In the genomic region with DNA sequence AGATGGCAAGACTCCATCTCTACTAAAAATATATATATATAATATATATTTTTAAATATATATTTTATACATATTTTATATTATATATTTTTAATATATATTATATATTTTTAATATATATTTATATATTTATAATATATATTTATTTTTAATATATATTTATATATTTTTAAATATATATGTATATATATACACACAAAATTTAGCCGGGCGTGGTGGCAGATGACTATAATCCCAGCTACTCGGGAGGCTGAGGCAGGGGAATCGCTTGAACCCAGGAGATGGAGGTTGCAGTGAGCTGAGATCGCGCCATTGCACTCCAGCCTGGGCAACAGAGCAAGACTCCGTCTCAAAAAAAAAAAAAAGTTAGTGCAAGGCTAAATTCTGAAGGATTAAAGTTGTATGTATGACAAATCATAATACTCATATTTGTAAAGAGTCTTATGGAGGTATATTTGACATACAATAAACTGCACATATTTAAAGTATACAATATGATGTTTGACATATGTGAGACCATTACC, we compare ENCODE assay signal across 8 cellular contexts. TPM values are rescaled to one million over a fixed set of nuclear protein-coding genes. Genes with fewer than 3 reads are reported as not detected.
A peak's percentile ranks its signal among the peaks of the same experiment; 100 is the strongest.
DNase-seq lines count a peak whose midpoint lies in the region; ATAC-seq, FAIRE-seq and TF ChIP-seq lines count a peak whose summit lies in the region.

No MANE protein-coding gene starts in this region.

- no peak for TF ChIP-seq CTCF in foreskin fibroblast (IDR thresholded peaks at IDR 0.05; ENCODE audit: low read depth, low read length)

- peak overlapping the region; percentile 54 to 86 for H3K27ac ChIP-seq in small intestine (ENCODE audit: low read depth in 1 of 2, low read length in 1 of 2)

- peak overlapping the region; percentile 98 to 99 for H3K27ac Mint-ChIP-seq in T-cell

- H3K4me3 ChIP-seq in H7 (ENCODE audit: insufficient read depth, low read depth, low read length): peak overlapping the region; percentile 95; the same call in 1 of the 2 replicates
- H3K4me3 ChIP-seq in foreskin fibroblast (ENCODE audit: low read depth in 1 of 2, low read length in 2 of 2): peak overlapping the region; percentile 86
- no peak overlapping the region for H3K4me3 ChIP-seq in small intestine (ENCODE audit: low read depth in 1 of 2, low read length in 2 of 2)

- DNase-seq in H7: no peak
- no peak for DNase-seq in T-cell
- no peak for DNase-seq in foreskin fibroblast
- DNase-seq in small intestine: no peak
- DNase-seq in islet precursor cell: no peak

- peaks cover 9% of the 10 kb centered on the region for H3K36me3 Mint-ChIP-seq in T-cell

- no peak for ATAC-seq in T-cell (replicated peaks in 1 of 4)
- ATAC-seq in HG03342 (IDR thresholded peaks at IDR 0.05; ENCODE audit: unreplicated experiment): no peak
- ATAC-seq in GM21526 (IDR thresholded peaks at IDR 0.05; ENCODE audit: low FRiP score, unreplicated experiment): no peak
- no peak for ATAC-seq in GM21576 (IDR thresholded peaks at IDR 0.05; ENCODE audit: unreplicated experiment)

- H3K4me1 Mint-ChIP-seq in T-cell: peaks cover 32 to 42% (median 41%) of the 10 kb centered on the region in 3 donors

- H3K27me3 Mint-ChIP-seq in T-cell: no peaks in the 10 kb centered on the region

- H3K27me3 ChIP-seq in H7 (ENCODE audit: control insufficient read depth, insufficient read depth, low read length) (no peaks in the 10 kb centered on the region), small intestine (ENCODE audit: control insufficient read depth in 2 of 2, insufficient read depth in 2 of 2, low read length in 2 of 2) (no peaks in the 10 kb centered on the region)

- CTCF ChIA-PET in T-cell (lab: Charles Lee): interaction anchor here (0.7 to 2.0 kb wide), 2 partner anchors 15 to 28 kb away, joined by 6 to 11 read pairs; partner anchors contain the start of gene HSP90B1 (in 1 of the 2)

- H3K36me3 ChIP-seq in H7 (replicated peaks; ENCODE audit: control insufficient read depth, insufficient read depth, low read length) (peaks cover 12% of the 10 kb centered on the region), small intestine (ENCODE audit: control insufficient read depth in 2 of 2, insufficient read depth in 2 of 2, low read length in 2 of 2) (peaks cover 3 to 8% of the 10 kb centered on the region in 2 donors)

- FAIRE-seq in small intestine (lab: Jason Lieb, UNC): no peak

- H3K9me3 ChIP-seq in small intestine (ENCODE audit: control insufficient read depth, low read depth): no peaks in the 10 kb centered on the region

- POLR2A ChIA-PET in T-cell (lab: Charles Lee): no interaction called here

- H3K4me1 ChIP-seq in small intestine (ENCODE audit: control insufficient read depth in 2 of 2, insufficient read depth in 1 of 2, low read depth in 1 of 2, low read length in 1 of 2): peaks cover 5 to 8% of the 10 kb centered on the region in 2 donors

- WGBS in small intestine, 3 donors: 88 to 93% (median 89%) methylated on average over 7 of the region's 7 CpGs

- H3K9me3 Mint-ChIP-seq in T-cell: no peaks in the 10 kb centered on the region

- H3K4me3 Mint-ChIP-seq in T-cell: peak overlapping the region; percentile 97 to 98 (median 98)

RNA-seq across cellular contexts. Expression of gene TDG, which starts 7.7 kb away (rescaled TPM):
- 41.2 and 41.4 TPM in 2 replicates for total RNA-seq in H7 (2014; rRNA removed; shearing (Covaris generic))
- 10 to 100 TPM; 25.0 to 32.4 (median 30.0) TPM for total RNA-seq in T-cell
- polyA plus RNA-seq in small intestine: 10 to 100 TPM; 11.3 to 18.3 (median 13.1) TPM

RNA-seq across cellular contexts. Expression of gene HSP90B1, which starts 27.7 kb away (rescaled TPM):
- 602 and 610 TPM in 2 replicates for total RNA-seq in H7 (2014; rRNA removed; shearing (Covaris generic))
- 100 to 1,000 TPM; 240 to 310 (median 290) TPM for total RNA-seq in T-cell
- polyA plus RNA-seq in small intestine: 100 to 1,000 TPM; 205 to 693 (median 207) TPM

Comparison
In these comparisons a context has a peak if more than half of its experiments do, and no peak if none do; other contexts are left out.
1. H3K4me3 ChIP-seq: peak in H7 (single experiment) and foreskin fibroblast (2 of 2); none in small intestine (0 of 2).